In the genomic region with DNA sequence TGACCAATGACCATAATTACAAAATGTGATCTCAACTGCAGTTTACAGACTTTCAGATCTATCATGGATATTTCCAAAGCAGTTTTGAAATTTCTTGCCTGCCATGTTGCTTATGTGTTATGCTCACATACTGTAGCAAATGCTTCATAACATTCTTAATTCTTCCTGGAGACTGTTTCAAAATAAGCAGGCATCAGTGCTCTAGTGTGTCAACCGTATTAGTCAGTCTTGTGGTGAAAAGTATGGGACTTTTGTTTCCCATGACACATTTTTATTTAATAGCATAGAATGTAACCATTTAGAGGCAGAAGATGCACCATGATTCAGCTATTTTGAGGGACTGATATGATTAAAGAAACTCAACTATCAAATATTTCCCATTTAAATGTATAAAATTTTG, we compare ENCODE assay signal across 1 cellular context.
TF ChIP-seq lines count a peak whose summit lies in the region.

No MANE protein-coding gene starts in this region.

TF ChIP-seq in GM23338, 12 proteins besides CTCF, POLR2A, EP300 and RAD21:
- TF ChIP-seq, protein P1, sequence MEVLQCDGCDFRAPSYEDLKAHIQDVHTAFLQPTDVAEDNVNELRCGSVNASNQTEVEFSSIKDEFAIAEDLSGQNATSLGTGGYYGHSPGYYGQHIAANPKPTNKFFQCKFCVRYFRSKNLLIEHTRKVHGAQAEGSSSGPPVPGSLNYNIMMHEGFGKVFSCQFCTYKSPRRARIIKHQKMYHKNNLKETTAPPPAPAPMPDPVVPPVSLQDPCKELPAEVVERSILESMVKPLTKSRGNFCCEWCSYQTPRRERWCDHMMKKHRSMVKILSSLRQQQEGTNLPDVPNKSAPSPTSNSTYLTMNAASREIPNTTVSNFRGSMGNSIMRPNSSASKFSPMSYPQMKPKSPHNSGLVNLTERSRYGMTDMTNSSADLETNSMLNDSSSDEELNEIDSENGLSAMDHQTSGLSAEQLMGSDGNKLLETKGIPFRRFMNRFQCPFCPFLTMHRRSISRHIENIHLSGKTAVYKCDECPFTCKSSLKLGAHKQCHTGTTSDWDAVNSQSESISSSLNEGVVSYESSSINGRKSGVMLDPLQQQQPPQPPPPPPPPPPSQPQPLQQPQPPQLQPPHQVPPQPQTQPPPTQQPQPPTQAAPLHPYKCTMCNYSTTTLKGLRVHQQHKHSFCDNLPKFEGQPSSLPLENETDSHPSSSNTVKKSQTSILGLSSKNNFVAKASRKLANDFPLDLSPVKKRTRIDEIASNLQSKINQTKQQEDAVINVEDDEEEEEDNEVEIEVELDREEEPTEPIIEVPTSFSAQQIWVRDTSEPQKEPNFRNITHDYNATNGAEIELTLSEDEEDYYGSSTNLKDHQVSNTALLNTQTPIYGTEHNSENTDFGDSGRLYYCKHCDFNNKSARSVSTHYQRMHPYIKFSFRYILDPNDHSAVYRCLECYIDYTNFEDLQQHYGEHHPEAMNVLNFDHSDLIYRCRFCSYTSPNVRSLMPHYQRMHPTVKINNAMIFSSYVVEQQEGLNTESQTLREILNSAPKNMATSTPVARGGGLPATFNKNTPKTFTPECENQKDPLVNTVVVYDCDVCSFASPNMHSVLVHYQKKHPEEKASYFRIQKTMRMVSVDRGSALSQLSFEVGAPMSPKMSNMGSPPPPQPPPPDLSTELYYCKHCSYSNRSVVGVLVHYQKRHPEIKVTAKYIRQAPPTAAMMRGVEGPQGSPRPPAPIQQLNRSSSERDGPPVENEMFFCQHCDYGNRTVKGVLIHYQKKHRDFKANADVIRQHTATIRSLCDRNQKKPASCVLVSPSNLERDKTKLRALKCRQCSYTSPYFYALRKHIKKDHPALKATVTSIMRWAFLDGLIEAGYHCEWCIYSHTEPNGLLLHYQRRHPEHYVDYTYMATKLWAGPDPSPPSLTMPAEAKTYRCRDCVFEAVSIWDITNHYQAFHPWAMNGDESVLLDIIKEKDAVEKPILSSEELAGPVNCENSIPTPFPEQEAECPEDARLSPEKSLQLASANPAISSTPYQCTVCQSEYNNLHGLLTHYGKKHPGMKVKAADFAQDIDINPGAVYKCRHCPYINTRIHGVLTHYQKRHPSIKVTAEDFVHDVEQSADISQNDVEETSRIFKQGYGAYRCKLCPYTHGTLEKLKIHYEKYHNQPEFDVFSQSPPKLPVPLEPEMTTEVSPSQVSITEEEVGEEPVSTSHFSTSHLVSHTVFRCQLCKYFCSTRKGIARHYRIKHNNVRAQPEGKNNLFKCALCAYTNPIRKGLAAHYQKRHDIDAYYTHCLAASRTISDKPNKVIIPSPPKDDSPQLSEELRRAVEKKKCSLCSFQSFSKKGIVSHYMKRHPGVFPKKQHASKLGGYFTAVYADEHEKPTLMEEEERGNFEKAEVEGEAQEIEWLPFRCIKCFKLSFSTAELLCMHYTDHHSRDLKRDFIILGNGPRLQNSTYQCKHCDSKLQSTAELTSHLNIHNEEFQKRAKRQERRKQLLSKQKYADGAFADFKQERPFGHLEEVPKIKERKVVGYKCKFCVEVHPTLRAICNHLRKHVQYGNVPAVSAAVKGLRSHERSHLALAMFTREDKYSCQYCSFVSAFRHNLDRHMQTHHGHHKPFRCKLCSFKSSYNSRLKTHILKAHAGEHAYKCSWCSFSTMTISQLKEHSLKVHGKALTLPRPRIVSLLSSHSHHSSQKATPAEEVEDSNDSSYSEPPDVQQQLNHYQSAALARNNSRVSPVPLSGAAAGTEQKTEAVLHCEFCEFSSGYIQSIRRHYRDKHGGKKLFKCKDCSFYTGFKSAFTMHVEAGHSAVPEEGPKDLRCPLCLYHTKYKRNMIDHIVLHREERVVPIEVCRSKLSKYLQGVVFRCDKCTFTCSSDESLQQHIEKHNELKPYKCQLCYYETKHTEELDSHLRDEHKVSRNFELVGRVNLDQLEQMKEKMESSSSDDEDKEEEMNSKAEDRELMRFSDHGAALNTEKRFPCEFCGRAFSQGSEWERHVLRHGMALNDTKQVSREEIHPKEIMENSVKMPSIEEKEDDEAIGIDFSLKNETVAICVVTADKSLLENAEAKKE (CRISPR knock-in tag; IDR thresholded peaks at IDR 0.05), result no peak
- TF ChIP-seq ZNF114 (CRISPR knock-in tag; IDR thresholded peaks at IDR 0.05) (no peak), JUNB (IDR thresholded peaks at IDR 0.05; ENCODE audit: unreplicated experiment) (no peak), EZH2 (IDR thresholded peaks at IDR 0.05; ENCODE audit: low read depth, unreplicated experiment) (no peak), CREB1 (CRISPR knock-in tag; IDR thresholded peaks at IDR 0.05; ENCODE audit: low read depth) (no peak), POLR2AphosphoS5 (IDR thresholded peaks at IDR 0.05; ENCODE audit: low read depth) (no peak), ZNF331 (CRISPR knock-in tag; IDR thresholded peaks at IDR 0.05; ENCODE audit: low read depth) (no peak), STAT1 (IDR thresholded peaks at IDR 0.05; ENCODE audit: unreplicated experiment) (no peak), NANOG (IDR thresholded peaks at IDR 0.05; ENCODE audit: borderline replicate concordance) (no peak), EZH2phosphoT487 (IDR thresholded peaks at IDR 0.05; ENCODE audit: unreplicated experiment) (no peak)
- TF ChIP-seq, protein P2, sequence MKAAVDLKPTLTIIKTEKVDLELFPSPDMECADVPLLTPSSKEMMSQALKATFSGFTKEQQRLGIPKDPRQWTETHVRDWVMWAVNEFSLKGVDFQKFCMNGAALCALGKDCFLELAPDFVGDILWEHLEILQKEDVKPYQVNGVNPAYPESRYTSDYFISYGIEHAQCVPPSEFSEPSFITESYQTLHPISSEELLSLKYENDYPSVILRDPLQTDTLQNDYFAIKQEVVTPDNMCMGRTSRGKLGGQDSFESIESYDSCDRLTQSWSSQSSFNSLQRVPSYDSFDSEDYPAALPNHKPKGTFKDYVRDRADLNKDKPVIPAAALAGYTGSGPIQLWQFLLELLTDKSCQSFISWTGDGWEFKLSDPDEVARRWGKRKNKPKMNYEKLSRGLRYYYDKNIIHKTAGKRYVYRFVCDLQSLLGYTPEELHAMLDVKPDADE (IDR thresholded peaks at IDR 0.05), result no peak
- TF ChIP-seq, protein P3, sequence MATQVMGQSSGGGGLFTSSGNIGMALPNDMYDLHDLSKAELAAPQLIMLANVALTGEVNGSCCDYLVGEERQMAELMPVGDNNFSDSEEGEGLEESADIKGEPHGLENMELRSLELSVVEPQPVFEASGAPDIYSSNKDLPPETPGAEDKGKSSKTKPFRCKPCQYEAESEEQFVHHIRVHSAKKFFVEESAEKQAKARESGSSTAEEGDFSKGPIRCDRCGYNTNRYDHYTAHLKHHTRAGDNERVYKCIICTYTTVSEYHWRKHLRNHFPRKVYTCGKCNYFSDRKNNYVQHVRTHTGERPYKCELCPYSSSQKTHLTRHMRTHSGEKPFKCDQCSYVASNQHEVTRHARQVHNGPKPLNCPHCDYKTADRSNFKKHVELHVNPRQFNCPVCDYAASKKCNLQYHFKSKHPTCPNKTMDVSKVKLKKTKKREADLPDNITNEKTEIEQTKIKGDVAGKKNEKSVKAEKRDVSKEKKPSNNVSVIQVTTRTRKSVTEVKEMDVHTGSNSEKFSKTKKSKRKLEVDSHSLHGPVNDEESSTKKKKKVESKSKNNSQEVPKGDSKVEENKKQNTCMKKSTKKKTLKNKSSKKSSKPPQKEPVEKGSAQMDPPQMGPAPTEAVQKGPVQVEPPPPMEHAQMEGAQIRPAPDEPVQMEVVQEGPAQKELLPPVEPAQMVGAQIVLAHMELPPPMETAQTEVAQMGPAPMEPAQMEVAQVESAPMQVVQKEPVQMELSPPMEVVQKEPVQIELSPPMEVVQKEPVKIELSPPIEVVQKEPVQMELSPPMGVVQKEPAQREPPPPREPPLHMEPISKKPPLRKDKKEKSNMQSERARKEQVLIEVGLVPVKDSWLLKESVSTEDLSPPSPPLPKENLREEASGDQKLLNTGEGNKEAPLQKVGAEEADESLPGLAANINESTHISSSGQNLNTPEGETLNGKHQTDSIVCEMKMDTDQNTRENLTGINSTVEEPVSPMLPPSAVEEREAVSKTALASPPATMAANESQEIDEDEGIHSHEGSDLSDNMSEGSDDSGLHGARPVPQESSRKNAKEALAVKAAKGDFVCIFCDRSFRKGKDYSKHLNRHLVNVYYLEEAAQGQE (IDR thresholded peaks at IDR 0.05; ENCODE audit: unreplicated experiment), result no peak
